In the genomic region with DNA sequence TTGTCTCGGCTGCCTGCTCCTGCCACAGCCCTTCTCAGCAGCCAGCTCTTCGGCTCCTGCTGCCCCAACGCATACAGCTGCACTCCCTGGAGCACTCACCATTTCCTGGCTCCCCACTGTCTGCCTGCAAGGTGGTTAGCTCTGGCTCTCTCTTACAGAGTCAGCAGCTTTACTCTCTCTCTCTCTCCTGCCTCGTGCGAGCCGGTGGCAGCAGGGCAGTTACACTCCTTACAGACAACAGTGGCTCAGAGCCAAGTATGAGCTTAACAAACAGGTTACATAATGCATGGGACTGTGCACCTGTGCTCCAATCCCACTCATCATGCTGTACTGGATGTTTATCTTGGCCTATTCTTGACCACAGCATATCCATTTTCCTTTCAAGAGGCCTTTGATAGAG, we compare ENCODE assay signal across 11 cellular contexts. TPM values are rescaled to one million over a fixed set of nuclear protein-coding genes. Genes with fewer than 3 reads are reported as not detected.
DNase-seq lines count a peak whose midpoint lies in the region; ATAC-seq and TF ChIP-seq lines count a peak whose summit lies in the region.
"Had no signal": no experiment of that assay in that cellular context is flagged by ENCODE, and none has a peak within 500 bp of the region (broad histone marks: within the 10 kb centered on the region; RNA-seq: fewer than 3 reads in every experiment).

No MANE protein-coding gene starts in this region.

- ATAC-seq in stimulated activated effector memory CD8-positive, alpha-beta T cell treated with anti-CD3 and anti-CD28 coated beads, Interleukin-12 subunit alpha, Interleukin-12 subunit beta, amount 100 ng/mL, for 72 hours = peak; percentile 45
- ATAC-seq in HG03520 (IDR thresholded peaks at IDR 0.05; ENCODE audit: unreplicated experiment) = no peak

- H4K20me1 ChIP-seq in KMS-11 (ENCODE audit: insufficient read depth) = no peaks in the 10 kb centered on the region

- H3K27me3 ChIP-seq in KMS-11 (ENCODE audit: insufficient read depth, low read depth) = no peaks in the 10 kb centered on the region
- no peaks in the 10 kb centered on the region for H3K27me3 ChIP-seq in colonic mucosa

- H3K4me2 ChIP-seq in KMS-11 = peak overlapping the region; percentile 40

- no peaks in the 10 kb centered on the region for H3K9me3 ChIP-seq in colonic mucosa

- TF ChIP-seq CTCF in KMS-11 (conservative IDR thresholded peaks at IDR 0.05; ENCODE audit: low read depth, low read length) = 0 out of 2 replicates have a peak, but pooled peaks have one; percentile 7
- TF ChIP-seq CTCF in colonic mucosa (IDR thresholded peaks at IDR 0.05) = no peak
- no peak for TF ChIP-seq CTCF in RWPE1 (conservative IDR thresholded peaks at IDR 0.05; ENCODE audit: low read depth)

- H3K9ac ChIP-seq in KMS-11 = peak overlapping the region; percentile 39; the same call in 1 of the 2 replicates
- no peak overlapping the region for H3K9ac ChIP-seq in colonic mucosa (ENCODE audit: low read depth in 2 of 2, low read length in 2 of 2)

- no peaks in the 10 kb centered on the region for H3K36me3 Mint-ChIP-seq in stimulated activated effector memory CD8-positive, alpha-beta T cell treated with anti-CD3 and anti-CD28 coated beads, Interleukin-12 subunit alpha, Interleukin-12 subunit beta, amount 100 ng/mL, for 72 hours
- H3K36me3 Mint-ChIP-seq: activated naive CD8-positive, alpha-beta T cell treated with anti-CD3 and anti-CD28 coated beads for 36 hours had no signal

- POLR2A ChIA-PET in RWPE1 (lab: Yijun Ruan, JAX; ENCODE audit: low non-redundant PET) = no interaction called here

- H2AFZ ChIP-seq in KMS-11 (ENCODE audit: low read depth) = peak overlapping the region; percentile 56

- DNase-seq in NCI-H345 (lab: John Stamatoyannopoulos, UW) (peak; percentile 96), colonic mucosa (peak; percentile 23), AML-193 (lab: John Stamatoyannopoulos, UW) (no peak), RWPE1 (ENCODE audit: low spot score) (no peak)
- DNase-seq in stimulated activated effector memory CD8-positive, alpha-beta T cell treated with anti-CD3 and anti-CD28 coated beads, Interleukin-12 subunit alpha, Interleukin-12 subunit beta, amount 100 ng/mL, for 72 hours (ENCODE audit: low spot score in 2 of 2) = no peak
- DNase-seq in activated naive CD4-positive, alpha-beta T cell treated with Interleukin-2 at 50 U/mL for 16 hours = no peak
- DNase-seq: activated naive CD8-positive, alpha-beta T cell treated with anti-CD3 and anti-CD28 coated beads for 36 hours; stimulated activated CD4-positive, alpha-beta T cell treated with anti-CD3 and anti-CD28 coated beads, Interleukin-15, amount 100 ng/mL, for 24 hours; substantia nigra had no signal

- H3K4me1 ChIP-seq in KMS-11 (ENCODE audit: low read depth, poor library complexity, severe bottlenecking) (peaks cover 44% of the 10 kb centered on the region), colonic mucosa (no peaks in the 10 kb centered on the region)

- H3K4me1 Mint-ChIP-seq in stimulated activated effector memory CD8-positive, alpha-beta T cell treated with anti-CD3 and anti-CD28 coated beads, Interleukin-12 subunit alpha, Interleukin-12 subunit beta, amount 100 ng/mL, for 72 hours = no peaks in the 10 kb centered on the region

- H3K79me2 ChIP-seq in KMS-11 (ENCODE audit: insufficient read depth, low read depth) = no peaks in the 10 kb centered on the region

- H3K27ac ChIP-seq in KMS-11 (peak overlapping the region; percentile 78), colonic mucosa (no peak overlapping the region), RWPE1 (no peak overlapping the region)

- H3K27ac Mint-ChIP-seq in stimulated activated effector memory CD8-positive, alpha-beta T cell treated with anti-CD3 and anti-CD28 coated beads, Interleukin-12 subunit alpha, Interleukin-12 subunit beta, amount 100 ng/mL, for 72 hours = no peak overlapping the region
- H3K27ac Mint-ChIP-seq: activated naive CD8-positive, alpha-beta T cell treated with anti-CD3 and anti-CD28 coated beads for 36 hours had no signal

- intact Hi-C loops in colonic mucosa (cut with DNase I) = no loop called here

- no peaks in the 10 kb centered on the region for H3K9me3 Mint-ChIP-seq in stimulated activated effector memory CD8-positive, alpha-beta T cell treated with anti-CD3 and anti-CD28 coated beads, Interleukin-12 subunit alpha, Interleukin-12 subunit beta, amount 100 ng/mL, for 72 hours
- H3K9me3 Mint-ChIP-seq: activated naive CD8-positive, alpha-beta T cell treated with anti-CD3 and anti-CD28 coated beads for 36 hours had no signal

- CTCF ChIA-PET in RWPE1 (lab: Yijun Ruan, JAX) = interaction anchor here (0.6 to 0.9 kb wide), 2 partner anchors 17 to 30 kb away, joined by 3 to 6 read pairs; no protein-coding TSS in a partner anchor

- H3K4me3 Mint-ChIP-seq in stimulated activated effector memory CD8-positive, alpha-beta T cell treated with anti-CD3 and anti-CD28 coated beads, Interleukin-12 subunit alpha, Interleukin-12 subunit beta, amount 100 ng/mL, for 72 hours = no peak overlapping the region
- H3K4me3 Mint-ChIP-seq: activated naive CD8-positive, alpha-beta T cell treated with anti-CD3 and anti-CD28 coated beads for 36 hours had no signal

- H3K36me3 ChIP-seq in KMS-11 (ENCODE audit: insufficient read depth) (no peaks in the 10 kb centered on the region), colonic mucosa (no peaks in the 10 kb centered on the region)

- H3K4me3 ChIP-seq in KMS-11 (IDR thresholded peaks at IDR 0.05; ENCODE audit: insufficient read depth, low read depth, low read length) = no peak overlapping the region
- no peak overlapping the region for H3K4me3 ChIP-seq in colonic mucosa

RNA-seq across cellular contexts. Expression of a gene that starts 47.4 kb away (rescaled TPM):
- 10 to 100 TPM; 90.5 to 92.7 TPM for total RNA-seq in colonic mucosa

Comparison
In these comparisons a context has a peak if more than half of its experiments do, and no peak if none do; other contexts are left out.
1. DNase-seq: peak in NCI-H345 (single experiment) and colonic mucosa (single experiment); none in stimulated activated effector memory CD8-positive, alpha-beta T cell treated with anti-CD3 and anti-CD28 coated beads, Interleukin-12 subunit alpha, Interleukin-12 subunit beta, amount 100 ng/mL, for 72 hours (0 of 2), AML-193 (0 of 2), RWPE1 (single experiment) and activated naive CD4-positive, alpha-beta T cell treated with Interleukin-2 at 50 U/mL for 16 hours (single experiment).